In the genomic region with DNA sequence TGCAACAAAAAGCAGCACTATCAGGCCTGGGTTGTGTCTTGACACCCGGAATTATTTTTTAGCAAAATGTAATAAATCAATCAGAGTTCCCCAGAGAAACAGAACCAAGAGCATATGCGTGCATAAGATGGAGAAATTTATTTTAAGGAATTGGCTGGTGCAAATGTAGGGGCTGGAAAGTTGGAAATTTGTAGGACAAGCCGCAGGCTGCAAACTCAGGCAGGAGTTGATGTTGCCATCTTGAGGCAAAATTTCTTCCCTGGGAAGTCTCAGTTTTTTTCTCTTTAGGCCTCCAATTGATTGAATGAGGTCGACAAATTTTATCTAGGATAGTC, we compare ENCODE assay signal across 13 cellular contexts.
DNase-seq lines count a peak whose midpoint lies in the region; ATAC-seq and TF ChIP-seq lines count a peak whose summit lies in the region.
"Had no signal": no experiment of that assay in that cellular context is flagged by ENCODE, and none has a peak within 500 bp of the region (broad histone marks: within the 10 kb centered on the region; RNA-seq: fewer than 3 reads in every experiment).

No MANE protein-coding gene starts in this region.

- no peaks in the 10 kb centered on the region for H3K79me2 ChIP-seq in SK-N-SH (ENCODE audit: insufficient read depth)

- CTCF ChIA-PET in SK-N-SH (lab: Yijun Ruan, JAX) = interaction anchor here (0.7 to 2.5 kb wide), 16 partner anchors 8 to 560 kb away, joined by 3 to 13 read pairs (median 3); partner anchors contain the start of gene PRKAR1A

- H3K36me3 Mint-ChIP-seq in HFFc6 (ENCODE audit: low read depth) (no peaks in the 10 kb centered on the region), nephron (ENCODE audit: low read depth) (no peaks in the 10 kb centered on the region)
- H3K36me3 Mint-ChIP-seq in activated naive CD8-positive, alpha-beta T cell = no peaks in the 10 kb centered on the region

- intact Hi-C loops in colonic mucosa (cut with DNase I) = loop anchor here (10.0 kb wide), 1 partner anchor 215 kb away; no protein-coding TSS in a partner anchor

- H3K4me3 ChIP-seq in SK-N-SH (ENCODE audit: low read depth in 2 of 2, low read length in 1 of 2) = peak overlapping the region in 1 of 2 experiments; percentile 52; a peak in 1 of 4 replicates
- no peak overlapping the region for H3K4me3 ChIP-seq in colonic mucosa
- H3K4me3 ChIP-seq: mucosa of descending colon had no signal

- 48% methylated on average over 4 of the region's 4 CpGs for WGBS in SK-N-SH (ENCODE audit: low lambda C conversion rate)

- no peaks in the 10 kb centered on the region for H4K20me1 ChIP-seq in SK-N-SH (ENCODE audit: insufficient read depth)

- peak overlapping the region; percentile 74; the same call in 1 of the 2 replicates for H3K4me2 ChIP-seq in SK-N-SH

- H3F3A ChIP-seq in SK-N-SH (replicated peaks; ENCODE audit: insufficient read depth) = peaks cover 6% of the 10 kb centered on the region

- peaks cover 4% of the 10 kb centered on the region in 2 experiments; a peak in 2 of 4 replicates for H3K4me1 ChIP-seq in SK-N-SH (ENCODE audit: control insufficient read depth in 1 of 2, insufficient read depth in 2 of 2, low read depth in 1 of 2, low read length in 1 of 2)
- H3K4me1 ChIP-seq in colonic mucosa = no peaks in the 10 kb centered on the region

- H3K9me3 ChIP-seq in SK-N-SH (no peaks in the 10 kb centered on the region), colonic mucosa (no peaks in the 10 kb centered on the region)
- H3K9me3 ChIP-seq: mucosa of descending colon, stomach had no signal

- peak overlapping the region; percentile 48; the same call in 1 of the 2 replicates for H2AFZ ChIP-seq in SK-N-SH (ENCODE audit: low read depth)

- no peak for DNase-seq in SK-N-SH
- DNase-seq in HFFc6 = no peak
- DNase-seq in DMS53 treated with DMSO at 0.1 percent for 48 hours (lab: John Stamatoyannopoulos, UW; ENCODE audit: unreplicated experiment) = no peak
- DNase-seq in colonic mucosa = no peak
- DNase-seq: activated CD4-positive, CD25-positive, alpha-beta regulatory T cell treated with anti-CD3 and anti-CD28 coated beads, Interleukin-2, amount 50 U/mL, for 72 hours; effector CD8-positive, alpha-beta T cell had no signal

- H3K4me1 Mint-ChIP-seq in HFFc6 (ENCODE audit: low read depth) (peaks cover 26% of the 10 kb centered on the region), nephron (peaks cover 23% of the 10 kb centered on the region)
- peaks cover 10% of the 10 kb centered on the region for H3K4me1 Mint-ChIP-seq in activated naive CD8-positive, alpha-beta T cell (ENCODE audit: low read depth)

- no peak for TF ChIP-seq RAD21 in SK-N-SH (IDR thresholded peaks at IDR 0.05; ENCODE audit: low read length)

- TF ChIP-seq CTCF in SK-N-SH (IDR thresholded peaks at IDR 0.05) = no peak
- TF ChIP-seq CTCF in HFFc6 (IDR thresholded peaks at IDR 0.05) = peak; percentile 47; the same call in 1 of the 2 replicates
- no peak for TF ChIP-seq CTCF in nephron (IDR thresholded peaks at IDR 0.05; ENCODE audit: unreplicated experiment in 3 of 3)
- no peak for TF ChIP-seq CTCF in colonic mucosa (IDR thresholded peaks at IDR 0.05)

- TF ChIP-seq EP300 in SK-N-SH (IDR thresholded peaks at IDR 0.05; ENCODE audit: borderline replicate concordance in 1 of 2, low read depth in 1 of 2, low read length in 1 of 2) = no peak

- H3K27me3 ChIP-seq in SK-N-SH (ENCODE audit: insufficient read depth) (no peaks in the 10 kb centered on the region; the same call in 1 of the 2 replicates), colonic mucosa (no peaks in the 10 kb centered on the region)
- H3K27me3 ChIP-seq: stomach had no signal

- H3K27ac Mint-ChIP-seq in HFFc6 (peak overlapping the region; percentile 97; the same call in 1 of the 2 replicates), nephron (peak overlapping the region; percentile 30 to 68 (median 48))
- no peak overlapping the region for H3K27ac Mint-ChIP-seq in activated naive CD8-positive, alpha-beta T cell
- H3K27ac Mint-ChIP-seq: activated naive CD4-positive, alpha-beta T cell treated with anti-CD3 and anti-CD28 coated beads for 36 hours had no signal

- no peaks in the 10 kb centered on the region for H3K36me3 ChIP-seq in SK-N-SH (replicated peaks in 1 of 2; ENCODE audit: control insufficient read depth in 1 of 2, insufficient read depth in 2 of 2, low read length in 1 of 2)
- no peaks in the 10 kb centered on the region for H3K36me3 ChIP-seq in colonic mucosa
- H3K36me3 ChIP-seq: stomach had no signal

- H3K27ac ChIP-seq in SK-N-SH (ENCODE audit: low read depth in 2 of 2, low read length in 1 of 2) (no peak overlapping the region), colonic mucosa (no peak overlapping the region)

- POLR2A ChIA-PET in SK-N-SH (lab: Yijun Ruan, JAX) = no interaction called here

- H3K9ac ChIP-seq in SK-N-SH = no peak overlapping the region
- H3K9ac ChIP-seq in colonic mucosa (ENCODE audit: low read depth in 2 of 2, low read length in 2 of 2) = no peak overlapping the region

- peak overlapping the region; percentile 91; the same call in 1 of the 2 replicates for H3K4me3 Mint-ChIP-seq in HFFc6
- H3K4me3 Mint-ChIP-seq in activated naive CD8-positive, alpha-beta T cell = peak overlapping the region; percentile 18
- H3K4me3 Mint-ChIP-seq in nephron = no peak overlapping the region

- ATAC-seq in SK-N-SH treated with all-trans-retinoic acid at 6 μM for 48 hours (no peak), HG03097 (IDR thresholded peaks at IDR 0.05; ENCODE audit: low FRiP score, unreplicated experiment) (no peak)

- H3K9me2 ChIP-seq in SK-N-SH = no peaks in the 10 kb centered on the region

- H3K9me3 Mint-ChIP-seq in HFFc6 (no peaks in the 10 kb centered on the region), nephron (peaks cover 4% of the 10 kb centered on the region)
- H3K9me3 Mint-ChIP-seq in activated naive CD8-positive, alpha-beta T cell (ENCODE audit: low read depth) = no peaks in the 10 kb centered on the region

- H3K27me3 Mint-ChIP-seq in HFFc6 (ENCODE audit: insufficient read depth) (peaks cover 4% of the 10 kb centered on the region), nephron (ENCODE audit: low read depth) (peaks cover 3% of the 10 kb centered on the region)
- peaks cover 4% of the 10 kb centered on the region for H3K27me3 Mint-ChIP-seq in activated naive CD8-positive, alpha-beta T cell

TF ChIP-seq in SK-N-SH, 30 proteins besides CTCF, POLR2A, EP300 and RAD21 (continues in another document):
- TF ChIP-seq TAF1 (IDR thresholded peaks at IDR 0.05; ENCODE audit: borderline replicate concordance, low read depth, low read length) = no peak
- TF ChIP-seq MAX (IDR thresholded peaks at IDR 0.05; ENCODE audit: low read depth) = no peak
- TF ChIP-seq MXI1 (IDR thresholded peaks at IDR 0.05; ENCODE audit: low read depth, low read length) = no peak
- no peak for TF ChIP-seq FOSL2 (IDR thresholded peaks at IDR 0.05; ENCODE audit: borderline replicate concordance, low read depth)
- TF ChIP-seq RCOR1 (IDR thresholded peaks at IDR 0.05; ENCODE audit: low read length) = no peak
- TF ChIP-seq CHD2 (IDR thresholded peaks at IDR 0.05; ENCODE audit: low read length, partially characterized antibody) = no peak
- TF ChIP-seq NRF1 (IDR thresholded peaks at IDR 0.05; ENCODE audit: low read depth, low read length) = no peak
- TF ChIP-seq IRF3 (IDR thresholded peaks at IDR 0.05; ENCODE audit: low read depth, low read length) = no peak

TF ChIP-seq in SK-N-SH treated with all-trans-retinoic acid at 6 μM for 48 hours, 23 proteins besides CTCF, POLR2A, EP300 and RAD21:
- TF ChIP-seq BACH2 (CRISPR knock-in tag; IDR thresholded peaks at IDR 0.05; ENCODE audit: borderline replicate concordance) (no peak), ARNTL (CRISPR knock-in tag; IDR thresholded peaks at IDR 0.05; ENCODE audit: borderline replicate concordance, low read depth) (no peak), SNAI2 (CRISPR knock-in tag; IDR thresholded peaks at IDR 0.05) (no peak), ISL1 (CRISPR knock-in tag; IDR thresholded peaks at IDR 0.05) (no peak), TOX (CRISPR knock-in tag; IDR thresholded peaks at IDR 0.05; ENCODE audit: borderline replicate concordance) (no peak), OSR1 (CRISPR knock-in tag; IDR thresholded peaks at IDR 0.05) (no peak), TCF4 (CRISPR knock-in tag; IDR thresholded peaks at IDR 0.05; ENCODE audit: borderline replicate concordance) (no peak), ZFP30 (CRISPR knock-in tag; IDR thresholded peaks at IDR 0.05) (no peak)
- TF ChIP-seq, protein P1, sequence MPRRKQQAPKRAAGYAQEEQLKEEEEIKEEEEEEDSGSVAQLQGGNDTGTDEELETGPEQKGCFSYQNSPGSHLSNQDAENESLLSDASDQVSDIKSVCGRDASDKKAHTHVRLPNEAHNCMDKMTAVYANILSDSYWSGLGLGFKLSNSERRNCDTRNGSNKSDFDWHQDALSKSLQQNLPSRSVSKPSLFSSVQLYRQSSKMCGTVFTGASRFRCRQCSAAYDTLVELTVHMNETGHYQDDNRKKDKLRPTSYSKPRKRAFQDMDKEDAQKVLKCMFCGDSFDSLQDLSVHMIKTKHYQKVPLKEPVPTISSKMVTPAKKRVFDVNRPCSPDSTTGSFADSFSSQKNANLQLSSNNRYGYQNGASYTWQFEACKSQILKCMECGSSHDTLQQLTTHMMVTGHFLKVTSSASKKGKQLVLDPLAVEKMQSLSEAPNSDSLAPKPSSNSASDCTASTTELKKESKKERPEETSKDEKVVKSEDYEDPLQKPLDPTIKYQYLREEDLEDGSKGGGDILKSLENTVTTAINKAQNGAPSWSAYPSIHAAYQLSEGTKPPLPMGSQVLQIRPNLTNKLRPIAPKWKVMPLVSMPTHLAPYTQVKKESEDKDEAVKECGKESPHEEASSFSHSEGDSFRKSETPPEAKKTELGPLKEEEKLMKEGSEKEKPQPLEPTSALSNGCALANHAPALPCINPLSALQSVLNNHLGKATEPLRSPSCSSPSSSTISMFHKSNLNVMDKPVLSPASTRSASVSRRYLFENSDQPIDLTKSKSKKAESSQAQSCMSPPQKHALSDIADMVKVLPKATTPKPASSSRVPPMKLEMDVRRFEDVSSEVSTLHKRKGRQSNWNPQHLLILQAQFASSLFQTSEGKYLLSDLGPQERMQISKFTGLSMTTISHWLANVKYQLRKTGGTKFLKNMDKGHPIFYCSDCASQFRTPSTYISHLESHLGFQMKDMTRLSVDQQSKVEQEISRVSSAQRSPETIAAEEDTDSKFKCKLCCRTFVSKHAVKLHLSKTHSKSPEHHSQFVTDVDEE (CRISPR knock-in tag; IDR thresholded peaks at IDR 0.05) = no peak

Comparison
In these comparisons a context has a peak if more than half of its experiments do, and no peak if none do; other contexts are left out.
1. H3K4me3 Mint-ChIP-seq: peak in HFFc6 (single experiment) and activated naive CD8-positive, alpha-beta T cell (single experiment); none in nephron (0 of 3).